15 cellular contexts compared by ENCODE assay signal in the genomic region with DNA sequence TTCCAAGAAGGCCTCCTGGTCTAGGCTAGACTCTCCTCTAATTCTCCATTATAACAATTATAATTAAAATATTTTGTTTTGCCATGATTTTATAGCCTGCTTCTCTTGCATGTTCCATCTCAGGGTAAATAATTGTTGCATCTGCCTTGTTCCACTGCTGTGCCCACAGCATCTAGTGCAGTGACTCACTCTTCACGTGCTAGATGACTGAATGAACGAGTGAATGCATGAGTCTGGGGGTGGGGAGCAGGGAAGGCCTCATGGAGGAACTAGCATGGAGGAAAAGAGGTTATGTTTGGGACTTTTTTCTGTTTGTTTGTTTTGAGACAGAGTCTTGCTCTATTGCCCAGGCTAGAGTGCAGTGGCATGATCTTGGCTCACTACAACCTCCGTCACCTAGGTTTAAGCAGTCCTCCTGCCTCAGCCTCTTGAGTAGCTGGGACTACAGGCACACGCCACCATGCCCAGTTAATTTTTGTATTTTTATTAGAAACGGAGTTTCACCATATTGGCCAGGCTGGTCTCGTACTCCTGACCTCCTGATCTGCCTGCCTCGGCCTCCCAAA. TPM values are rescaled to one million over a fixed set of nuclear protein-coding genes. Genes with fewer than 3 reads are reported as not detected.
A peak's percentile ranks its signal among the peaks of the same experiment; 100 is the strongest.
DNase-seq lines count a peak whose midpoint lies in the region; ATAC-seq and TF ChIP-seq lines count a peak whose summit lies in the region.
"Had no signal": no experiment of that assay in that cellular context is flagged by ENCODE, and none has a peak within 500 bp of the region (broad histone marks: within the 10 kb centered on the region; RNA-seq: fewer than 3 reads in every experiment).

No MANE protein-coding gene starts in this region.

- H3K36me3 ChIP-seq in endodermal cell (ENCODE audit: control insufficient read depth, insufficient read depth, low read length): no peaks in the 10 kb centered on the region

- peaks cover 76% of the 10 kb centered on the region for H3K27me3 Mint-ChIP-seq in endodermal cell (ENCODE audit: insufficient read depth)

- H3K4me3 Mint-ChIP-seq in endodermal cell: no peak overlapping the region
- H3K4me3 Mint-ChIP-seq: stimulated activated memory B cell treated with anti-CD40 and anti-IgM and Interleukin-4, amounts not matched to agents 10 μg/mL and 1 μg/mL and 100 μg/mL, for 72 hours had no signal

- no peaks in the 10 kb centered on the region for H3K9me3 Mint-ChIP-seq in endodermal cell
- H3K9me3 Mint-ChIP-seq: stimulated activated memory B cell treated with anti-CD40 and anti-IgM and Interleukin-4, amounts not matched to agents 10 μg/mL and 1 μg/mL and 100 μg/mL, for 72 hours had no signal

- H3K4me1 ChIP-seq in endodermal cell (ENCODE audit: control insufficient read depth, insufficient read depth, low read length): no peaks in the 10 kb centered on the region

- H3K27ac Mint-ChIP-seq in endodermal cell: no peak overlapping the region
- H3K27ac Mint-ChIP-seq: stimulated activated memory B cell treated with anti-CD40 and anti-IgM and Interleukin-4, amounts not matched to agents 10 μg/mL and 1 μg/mL and 100 μg/mL, for 72 hours had no signal

- no peak for TF ChIP-seq CTCF in astrocyte of the cerebellum (IDR thresholded peaks at IDR 0.05; ENCODE audit: low read depth, low read length, missing control alignments)
- TF ChIP-seq CTCF in endodermal cell (conservative IDR thresholded peaks at IDR 0.05): no peak

- no peaks in the 10 kb centered on the region for H3K36me3 Mint-ChIP-seq in endodermal cell (ENCODE audit: low read depth)
- H3K36me3 Mint-ChIP-seq: stimulated activated memory B cell treated with anti-CD40 and anti-IgM and Interleukin-4, amounts not matched to agents 10 μg/mL and 1 μg/mL and 100 μg/mL, for 72 hours had no signal

- no peak overlapping the region for H3K27ac ChIP-seq in endodermal cell (ENCODE audit: low read depth, low read length)
- H3K27ac ChIP-seq: VCaP had no signal

- WGBS in endodermal cell (ENCODE audit: insufficient coverage in 1 of 2, insufficient read length in 1 of 2), 2 experiments: 88 to 94% methylated on average over 7 of the region's 7 CpGs

- ATAC-seq in GM21381 (IDR thresholded peaks at IDR 0.05; ENCODE audit: unreplicated experiment): no peak
- ATAC-seq in GM21717 (IDR thresholded peaks at IDR 0.05; ENCODE audit: unreplicated experiment): no peak
- ATAC-seq: stimulated activated memory B cell treated with anti-CD40 and anti-IgM and Interleukin-4, amounts not matched to agents 10 μg/mL and 1 μg/mL and 100 μg/mL, for 72 hours had no signal

- no peaks in the 10 kb centered on the region for H3K9me3 ChIP-seq in endodermal cell (ENCODE audit: control insufficient read depth, low read length)

- in situ Hi-C loops in astrocyte of the cerebellum (cut with HindIII; ENCODE audit: low sequenced_read_pairs): no loop called here

- peaks cover 8% of the 10 kb centered on the region for H3K4me1 Mint-ChIP-seq in endodermal cell

- H3K4me3 ChIP-seq in astrocyte of the cerebellum (ENCODE audit: low read depth, low read length) (no peak overlapping the region), endodermal cell (ENCODE audit: low read length) (no peak overlapping the region)

- DNase-seq in AG08396 (ENCODE audit: low spot score): peak; percentile 70
- DNase-seq in LHCN-M2 (ENCODE audit: low read depth): peak; percentile 79
- peak; percentile 24 for DNase-seq in astrocyte of the cerebellum (ENCODE audit: low read depth)
- peak; percentile 65 for DNase-seq in foreskin melanocyte
- DNase-seq in DMS153 treated with DMSO at 0.1 percent for 48 hours (lab: John Stamatoyannopoulos, UW; ENCODE audit: unreplicated experiment): no peak
- no peak for DNase-seq in endodermal cell
- DNase-seq: amygdala; GF-D8; NCI-H446; stimulated activated CD4-positive, alpha-beta T cell treated with anti-CD3 and anti-CD28 coated beads, Interleukin-1b, Interleukin-23, amount 100 ng/mL, for 48 hours had no signal

- H3K27me3 ChIP-seq in endodermal cell (ENCODE audit: control insufficient read depth, insufficient read depth, low read length, poor library complexity, severe bottlenecking): peaks cover 50% of the 10 kb centered on the region

- no peak overlapping the region for H3K9ac ChIP-seq in endodermal cell (ENCODE audit: extremely low read depth, low read length, poor library complexity, severe bottlenecking)

RNA-seq across cellular contexts. Expression of a gene that starts 5.2 kb away (rescaled TPM):
- total RNA-seq in LHCN-M2 (2014; rRNA removed) (16.3 and 18.7 TPM in 2 replicates), endodermal cell (1 to 10 TPM; 1.7 to 3.6 TPM)
- polyA plus RNA-seq in LHCN-M2 (2012): 3.3 TPM
- 15.1 TPM for polyA plus RNA-seq in endodermal cell (2013, experiment 1 of 2)
- 14.4 TPM for polyA plus RNA-seq in endodermal cell (2013, experiment 2 of 2)

RNA-seq across cellular contexts. Expression of a gene that starts 34.3 kb away (rescaled TPM):
- total RNA-seq in LHCN-M2 (2014; rRNA removed): not detected in 2 replicates
- polyA plus RNA-seq in LHCN-M2 (2012): not detected
- total RNA-seq in endodermal cell: under 1 TPM in 1 of 2 donors, not detected in 1; 0.46 TPM
- polyA plus RNA-seq in endodermal cell (2013, experiment 1 of 2): 0.18 TPM
- polyA plus RNA-seq in endodermal cell (2013, experiment 2 of 2): 0.12 TPM
- total RNA-seq: mononuclear cell had no signal

Comparison
In these comparisons a context has a peak if more than half of its experiments do, and no peak if none do; other contexts are left out.
1. DNase-seq: peak in AG08396 (single experiment), LHCN-M2 (single experiment), astrocyte of the cerebellum (single experiment) and foreskin melanocyte (single experiment); none in DMS153 treated with DMSO at 0.1 percent for 48 hours (single experiment) and endodermal cell (single experiment).